Comparison of ENCODE assay signal across 30 cellular contexts in genomic region chr21:39737376-39738000, GRCh38. TPM values are rescaled to one million over a fixed set of nuclear protein-coding genes. Genes with fewer than 3 reads are reported as not detected.
"Had no signal": no experiment of that assay in that cellular context is flagged by ENCODE, and none has a peak within 500 bp of the region (broad histone marks: within the 10 kb centered on the region; RNA-seq: fewer than 3 reads in every experiment).

No MANE protein-coding gene starts in this region.

- ATAC-seq: activated naive CD4-positive, alpha-beta T cell treated with anti-CD3 and anti-CD28 coated beads, Interleukin-2, amount 50 U/mL, for 72 hours; activated naive CD8-positive, alpha-beta T cell treated with anti-CD3 and anti-CD28 coated beads, Interleukin-2, amount 50 U/mL, for 24 hours; activated T-cell treated with anti-CD3 and anti-CD28 coated beads, Interleukin-2, amount 50 U/mL, for 4 hours; T-helper 17 cell; WTC11 had no signal

- DNase-seq: activated CD4-positive, alpha-beta T cell treated with anti-CD3 and anti-CD28 coated beads for 48 hours; activated CD4-positive, alpha-beta T cell treated with anti-CD3 and anti-CD28 coated beads, Interleukin-2, amount 50 U/mL, for 48 hours; activated CD4-positive, CD25-positive, alpha-beta regulatory T cell treated with anti-CD3 and anti-CD28 coated beads, Interleukin-2, amount 50 U/mL, for 72 hours; activated CD8-positive, alpha-beta memory T cell treated with anti-CD3 and anti-CD28 coated beads for 24 hours; activated effector memory CD4-positive, alpha-beta T cell treated with anti-CD3 and anti-CD28 coated beads, Interleukin-2, amount 50 U/mL, for 16 hours; activated naive CD4-positive, alpha-beta T cell treated with Interleukin-2 at 50 U/mL for 16 hours; activated naive CD8-positive, alpha-beta T cell treated with anti-CD3 and anti-CD28 coated beads, Interleukin-2, amount 50 U/mL, for 24 hours; activated T-cell treated with anti-CD3 and anti-CD28 coated beads, Interleukin-2, amount 50 U/mL, for 4 hours; amygdala; MG63; MV-4-11; NCI-H1092 treated with DMSO at 0.1 percent for 48 hours; NCI-H1417 treated with DMSO at 0.1 percent for 48 hours; NCI-H1694; NCI-H2029; NCI-H2107; NCI-H345; NCI-H510A; NCI-H526 treated with DMSO at 0.1 percent for 48 hours; NCI-H82; Peyer's patch; SHP77; T-helper 17 cell; T-helper 9 cell had no signal

- H3K4me3 Mint-ChIP-seq: activated naive CD8-positive, alpha-beta T cell treated with anti-CD3 and anti-CD28 coated beads, Interleukin-2, amount 50 U/mL, for 24 hours; activated T-cell treated with anti-CD3 and anti-CD28 coated beads, Interleukin-2, amount 50 U/mL, for 4 hours; brain; T-helper 17 cell; WTC11 had no signal

- H3K36me3 ChIP-seq: cardiac muscle cell, MG63, Peyer's patch had no signal

- H3K27me3 ChIP-seq: cardiac muscle cell, MG63, Peyer's patch had no signal

- H3K27ac Mint-ChIP-seq: activated naive CD4-positive, alpha-beta T cell treated with anti-CD3 and anti-CD28 coated beads, Interleukin-2, amount 50 U/mL, for 72 hours; activated naive CD8-positive, alpha-beta T cell treated with anti-CD3 and anti-CD28 coated beads, Interleukin-2, amount 50 U/mL, for 24 hours; brain; T-helper 17 cell; WTC11 had no signal

- FAIRE-seq: astrocyte had no signal

- H3K9me3 Mint-ChIP-seq: activated naive CD4-positive, alpha-beta T cell treated with anti-CD3 and anti-CD28 coated beads, Interleukin-2, amount 50 U/mL, for 72 hours; activated naive CD8-positive, alpha-beta T cell treated with anti-CD3 and anti-CD28 coated beads, Interleukin-2, amount 50 U/mL, for 24 hours; activated T-cell treated with anti-CD3 and anti-CD28 coated beads, Interleukin-2, amount 50 U/mL, for 4 hours had no signal

- H3K4me1 Mint-ChIP-seq: activated naive CD8-positive, alpha-beta T cell treated with anti-CD3 and anti-CD28 coated beads, Interleukin-2, amount 50 U/mL, for 24 hours; brain; T-helper 17 cell had no signal

- H3K27me3 Mint-ChIP-seq: T-helper 17 cell had no signal

- H3K36me3 Mint-ChIP-seq: activated naive CD4-positive, alpha-beta T cell treated with anti-CD3 and anti-CD28 coated beads, Interleukin-2, amount 50 U/mL, for 72 hours; brain had no signal

- H3K4me3 ChIP-seq: cardiac muscle cell, MG63, Peyer's patch had no signal

RNA-seq across cellular contexts. Expression of gene IGSF5, which starts 7.5 kb away (rescaled TPM):
- total RNA-seq: activated naive CD4-positive, alpha-beta T cell treated with anti-CD3 and anti-CD28 coated beads, Interleukin-2, amount 50 U/mL, for 72 hours; activated T-cell treated with anti-CD3 and anti-CD28 coated beads, Interleukin-2, amount 50 U/mL, for 4 hours; OCI-LY7; Peyer's patch; T-helper 17 cell had no signal
